ENCODE assay signal across 8 cellular contexts in genomic region chr4:174973336-174973735, GRCh38.
"Had no signal": no experiment of that assay in that cellular context is flagged by ENCODE, and none has a peak within 500 bp of the region (broad histone marks: within the 10 kb centered on the region; RNA-seq: fewer than 3 reads in every experiment).

No MANE protein-coding gene starts in this region.

- ATAC-seq: GM23338, HCT116 had no signal

- DNase-seq: GM23248, GOT3, H7, H9, HCEC 1CT, HFFc6 had no signal
